14 cellular contexts compared by ENCODE assay signal in genomic region chr15:31160297-31160696, GRCh38. TPM values are rescaled to one million over a fixed set of nuclear protein-coding genes. Genes with fewer than 3 reads are reported as not detected.
A peak's percentile ranks its signal among the peaks of the same experiment; 100 is the strongest.
DNase-seq lines count a peak whose midpoint lies in the region; ATAC-seq and TF ChIP-seq lines count a peak whose summit lies in the region.
"Had no signal": no experiment of that assay in that cellular context is flagged by ENCODE, and none has a peak within 500 bp of the region (broad histone marks: within the 10 kb centered on the region; RNA-seq: fewer than 3 reads in every experiment).

No MANE protein-coding gene starts in this region.

- H3K9me2 ChIP-seq in GM23338 (ENCODE audit: insufficient read depth): no peaks in the 10 kb centered on the region

- H3K79me1 ChIP-seq in mesenchymal stem cell (replicated peaks; ENCODE audit: low read length, poor library complexity, severe bottlenecking) (no peaks in the 10 kb centered on the region), trophoblast cell (ENCODE audit: low read length) (peaks cover 34% of the 10 kb centered on the region)

- no peaks in the 10 kb centered on the region for H4K20me1 ChIP-seq in GM23338 (replicated peaks; ENCODE audit: insufficient read depth)

- H3K9me3 Mint-ChIP-seq in GM23338: peaks cover 7% of the 10 kb centered on the region; the same call in 2 of the 3 replicates
- no peaks in the 10 kb centered on the region for H3K9me3 Mint-ChIP-seq in activated CD8-positive, alpha-beta T cell treated with anti-CD3 and anti-CD28 coated beads, Interleukin-2, amount 10 ng/mL, durations not matched to agents 7 days and 5 days (ENCODE audit: insufficient read depth)
- H3K9me3 Mint-ChIP-seq: CD8-positive, alpha-beta memory T cell had no signal

- WGBS in esophagus muscularis mucosa: 80% methylated on average over 4 of the region's 7 CpGs
- WGBS in mesenchymal stem cell: 75% methylated on average over 7 of the region's 7 CpGs
- WGBS in trophoblast cell (ENCODE audit: extremely low coverage, insufficient coverage, insufficient read length): no CpG with 5 or more reads among the region's 7 CpGs

- H3K27me3 ChIP-seq in GM23338 (ENCODE audit: insufficient read depth): no peaks in the 10 kb centered on the region
- peaks cover 0 to 8% (median 0%) of the 10 kb centered on the region in 4 donors for H3K27me3 ChIP-seq in esophagus muscularis mucosa
- H3K27me3 ChIP-seq in mesenchymal stem cell (ENCODE audit: control insufficient read depth in 1 of 2, insufficient read depth in 1 of 2, low read length in 2 of 2): peaks cover 29 to 32% of the 10 kb centered on the region in 2 experiments
- H3K27me3 ChIP-seq in trophoblast cell (ENCODE audit: insufficient read depth, low read length): no peaks in the 10 kb centered on the region

- peaks cover 9% of the 10 kb centered on the region; the same call in 1 of the 3 replicates for H3K36me3 Mint-ChIP-seq in GM23338 (ENCODE audit: low read depth)
- no peaks in the 10 kb centered on the region for H3K36me3 Mint-ChIP-seq in activated CD8-positive, alpha-beta T cell treated with anti-CD3 and anti-CD28 coated beads, Interleukin-2, amount 10 ng/mL, durations not matched to agents 7 days and 5 days (ENCODE audit: low read depth)
- H3K36me3 Mint-ChIP-seq: CD8-positive, alpha-beta memory T cell had no signal

- H2AK5ac ChIP-seq in mesenchymal stem cell (ENCODE audit: low read length, severe bottlenecking) (no peak overlapping the region), trophoblast cell (ENCODE audit: low read length) (peak overlapping the region; percentile 60)

- H3K9ac ChIP-seq in mesenchymal stem cell (ENCODE audit: low read length) (no peak overlapping the region), trophoblast cell (ENCODE audit: low read length) (no peak overlapping the region)

- H3K27me3 Mint-ChIP-seq in GM23338 (ENCODE audit: insufficient read depth, low read depth, poor library complexity): peaks cover 10% of the 10 kb centered on the region
- H3K27me3 Mint-ChIP-seq in activated CD8-positive, alpha-beta T cell treated with anti-CD3 and anti-CD28 coated beads, Interleukin-2, amount 10 ng/mL, durations not matched to agents 7 days and 5 days (ENCODE audit: low read depth): peaks cover 2% of the 10 kb centered on the region

- H2AFZ ChIP-seq in GM23338 (peak overlapping the region; percentile 43; the same call in 1 of the 2 replicates), mesenchymal stem cell (ENCODE audit: low read depth, low read length) (no peak overlapping the region), trophoblast cell (ENCODE audit: insufficient read depth, low read length, poor library complexity) (peak overlapping the region; percentile 60)

- H2BK5ac ChIP-seq in mesenchymal stem cell (ENCODE audit: low read depth, low read length, poor library complexity, severe bottlenecking): no peak overlapping the region
- peak overlapping the region; percentile 58 for H2BK5ac ChIP-seq in trophoblast cell (ENCODE audit: low read depth, low read length, poor library complexity)

- no peak for TF ChIP-seq CTCF in GM23338 (conservative IDR thresholded peaks at IDR 0.05; ENCODE audit: low read depth in 2 of 2)
- TF ChIP-seq CTCF in esophagus muscularis mucosa (IDR thresholded peaks at IDR 0.05): no peak

- H3K9me3 ChIP-seq in esophagus muscularis mucosa (no peaks in the 10 kb centered on the region), mesenchymal stem cell (ENCODE audit: control insufficient read depth, low read length) (no peaks in the 10 kb centered on the region), trophoblast cell (ENCODE audit: insufficient read depth, low read depth, low read length) (peaks cover 4% of the 10 kb centered on the region)
- H3K9me3 ChIP-seq: Caco-2 had no signal

- TF ChIP-seq POLR2A in esophagus muscularis mucosa (IDR thresholded peaks at IDR 0.05; ENCODE audit: low read depth): no peak

- no peak overlapping the region for H3K4me3 ChIP-seq in GM23338
- no peak overlapping the region for H3K4me3 ChIP-seq in esophagus muscularis mucosa
- no peak overlapping the region for H3K4me3 ChIP-seq in mesenchymal stem cell (ENCODE audit: insufficient read depth in 1 of 2, low read depth in 1 of 2, low read length in 2 of 2)
- no peak overlapping the region for H3K4me3 ChIP-seq in trophoblast cell (ENCODE audit: low read depth, low read length)

- intact Hi-C loops in esophagus muscularis mucosa (cut with DNase I): no loop called here

- H3K27ac Mint-ChIP-seq in GM23338: no peak overlapping the region
- no peak overlapping the region for H3K27ac Mint-ChIP-seq in activated CD8-positive, alpha-beta T cell treated with anti-CD3 and anti-CD28 coated beads, Interleukin-2, amount 10 ng/mL, durations not matched to agents 7 days and 5 days

- H3K14ac ChIP-seq in mesenchymal stem cell (ENCODE audit: low read length in 2 of 2): no peak overlapping the region
- peak overlapping the region; percentile 74 for H3K14ac ChIP-seq in trophoblast cell (ENCODE audit: low read length)

- H3K4me2 ChIP-seq in GM23338 (no peak overlapping the region), mesenchymal stem cell (ENCODE audit: low read length, poor library complexity, severe bottlenecking) (no peak overlapping the region), trophoblast cell (ENCODE audit: low read length) (peak overlapping the region; percentile 2)

- DNase-seq in GM23338 (ENCODE audit: low spot score): no peak
- DNase-seq in esophagus muscularis mucosa (ENCODE audit: extremely low spot score): peak; percentile 64
- no peak for DNase-seq in mesenchymal stem cell
- DNase-seq in trophoblast cell: no peak
- DNase-seq in activated CD8-positive, alpha-beta T cell treated with anti-CD3 and anti-CD28 coated beads, Interleukin-2, amount 10 ng/mL, durations not matched to agents 7 days and 5 days: no peak
- DNase-seq in C1 segment of cervical spinal cord (lab: John Stamatoyannopoulos, UW): no peak
- DNase-seq in ACHN: no peak
- DNase-seq: Caco-2; CD8-positive, alpha-beta memory T cell; DND-41; GDM1 had no signal

- no peak overlapping the region for H2BK120ac ChIP-seq in mesenchymal stem cell (ENCODE audit: low read depth, low read length)
- H2BK120ac ChIP-seq in trophoblast cell (ENCODE audit: insufficient read depth, low read length, poor library complexity): peak overlapping the region; percentile 77

- no peak overlapping the region for H3K4me3 Mint-ChIP-seq in GM23338
- no peak overlapping the region for H3K4me3 Mint-ChIP-seq in activated CD8-positive, alpha-beta T cell treated with anti-CD3 and anti-CD28 coated beads, Interleukin-2, amount 10 ng/mL, durations not matched to agents 7 days and 5 days
- H3K4me3 Mint-ChIP-seq: CD8-positive, alpha-beta memory T cell had no signal

- H4K12ac ChIP-seq in trophoblast cell (ENCODE audit: low read depth, low read length): no peak overlapping the region

- H2BK15ac ChIP-seq in mesenchymal stem cell (ENCODE audit: low read depth, poor library complexity, severe bottlenecking): no peak overlapping the region

- peaks cover 6% of the 10 kb centered on the region; the same call in 1 of the 2 replicates for H3K36me3 ChIP-seq in GM23338 (ENCODE audit: insufficient read depth)
- H3K36me3 ChIP-seq in esophagus muscularis mucosa: no peaks in the 10 kb centered on the region
- H3K36me3 ChIP-seq in mesenchymal stem cell (ENCODE audit: control insufficient read depth in 1 of 2, insufficient read depth in 2 of 2, low read depth in 1 of 2, low read length in 2 of 2): no peaks in the 10 kb centered on the region
- no peaks in the 10 kb centered on the region for H3K36me3 ChIP-seq in trophoblast cell (ENCODE audit: control insufficient read depth in 1 of 2, insufficient read depth in 2 of 2, low read length in 2 of 2)

- H3K79me2 ChIP-seq in GM23338 (replicated peaks; ENCODE audit: insufficient read depth) (no peaks in the 10 kb centered on the region), trophoblast cell (ENCODE audit: control insufficient read depth, insufficient read depth, low read length, poor library complexity) (peaks cover 4% of the 10 kb centered on the region)

- ATAC-seq in GM23338: no peak
- ATAC-seq in activated CD8-positive, alpha-beta T cell treated with anti-CD3 and anti-CD28 coated beads, Interleukin-2, amount 10 ng/mL, durations not matched to agents 7 days and 5 days: no peak
- ATAC-seq: HCT116 had no signal

- POLR2A ChIA-PET in activated CD8-positive, alpha-beta T cell treated with anti-CD3 and anti-CD28 coated beads, Interleukin-2, amount 10 ng/mL, durations not matched to agents 7 days and 5 days (lab: Charles Lee): no interaction called here

- H3K4me1 Mint-ChIP-seq in GM23338: peaks cover 19% of the 10 kb centered on the region
- peaks cover 1% of the 10 kb centered on the region for H3K4me1 Mint-ChIP-seq in activated CD8-positive, alpha-beta T cell treated with anti-CD3 and anti-CD28 coated beads, Interleukin-2, amount 10 ng/mL, durations not matched to agents 7 days and 5 days (ENCODE audit: low read depth)

- TF ChIP-seq EP300 in esophagus muscularis mucosa (IDR thresholded peaks at IDR 0.05): no peak

- H3K23ac ChIP-seq in mesenchymal stem cell (ENCODE audit: low read length in 2 of 2): no peak overlapping the region
- H3K23ac ChIP-seq in trophoblast cell (ENCODE audit: low read length): no peak overlapping the region

- H3K27ac ChIP-seq in GM23338 (ENCODE audit: low read depth): no peak overlapping the region
- no peak overlapping the region for H3K27ac ChIP-seq in esophagus muscularis mucosa (replicated peaks in 1 of 4)
- no peak overlapping the region for H3K27ac ChIP-seq in mesenchymal stem cell (ENCODE audit: low read length, poor library complexity, severe bottlenecking)
- no peak overlapping the region for H3K27ac ChIP-seq in trophoblast cell (ENCODE audit: low read depth, low read length)

- H2BK12ac ChIP-seq in mesenchymal stem cell (ENCODE audit: low read length in 2 of 2) (no peak overlapping the region), trophoblast cell (ENCODE audit: low read length) (peak overlapping the region; percentile 92)

- H3K18ac ChIP-seq in mesenchymal stem cell (ENCODE audit: low read depth in 1 of 2, low read length in 2 of 2): no peak overlapping the region
- peak overlapping the region; percentile 74 for H3K18ac ChIP-seq in trophoblast cell (ENCODE audit: low read length)

- H3K4me1 ChIP-seq in GM23338 (ENCODE audit: insufficient read depth) (peaks cover 17% of the 10 kb centered on the region; the same call in 1 of the 2 replicates), esophagus muscularis mucosa (no peaks in the 10 kb centered on the region), mesenchymal stem cell (ENCODE audit: control insufficient read depth, insufficient read depth, low read depth, low read length) (peaks cover 6% of the 10 kb centered on the region), trophoblast cell (ENCODE audit: control insufficient read depth in 1 of 2, insufficient read depth in 2 of 2, low read length in 2 of 2) (peaks cover 42 to 44% of the 10 kb centered on the region in 2 experiments)

- peak overlapping the region; percentile 9 for H4K8ac ChIP-seq in mesenchymal stem cell (ENCODE audit: low read length)
- H4K8ac ChIP-seq in trophoblast cell (ENCODE audit: low read depth, low read length): peak overlapping the region; percentile 70

- no peak overlapping the region for H3K4ac ChIP-seq in mesenchymal stem cell (ENCODE audit: low read depth in 1 of 2, low read length in 2 of 2)
- no peak overlapping the region for H3K4ac ChIP-seq in trophoblast cell (ENCODE audit: low read depth, low read length)

- H3F3A ChIP-seq in GM23338 (replicated peaks; ENCODE audit: low read depth): no peaks in the 10 kb centered on the region

- in situ Hi-C loops in ACHN (cut with HindIII; ENCODE audit: low pct_ligation_motif_present, low pct_unique_long_range_greater_than_20kb, low sequenced_read_pairs): no loop called here

- H4K91ac ChIP-seq in mesenchymal stem cell (ENCODE audit: low read length) (no peak overlapping the region), trophoblast cell (ENCODE audit: low read depth, low read length) (peak overlapping the region; percentile 90)

- CTCF ChIA-PET in activated CD8-positive, alpha-beta T cell treated with anti-CD3 and anti-CD28 coated beads, Interleukin-2, amount 10 ng/mL, durations not matched to agents 7 days and 5 days (lab: Charles Lee): no interaction called here

RNA-seq across cellular contexts. Expression of gene TRPM1, which starts 58.8 kb away (rescaled TPM):
- not detected in 2 replicates for total RNA-seq in GM23338 (2014; rRNA removed; shearing (Covaris generic))
- polyA plus RNA-seq in GM23338 (2016; fragmentation: Nextera tagmentation; extraction: Ambion mirVana): 0.17 and 0.19 TPM in 2 replicates
- not detected for total RNA-seq in esophagus muscularis mucosa
- polyA plus RNA-seq in mesenchymal stem cell (2013, experiment 1 of 2): not detected
- polyA plus RNA-seq in mesenchymal stem cell (2013, experiment 2 of 2): not detected
- 0.03 and 0.04 TPM in 2 replicates for polyA plus RNA-seq in trophoblast cell (2013)
- not detected for total RNA-seq in activated CD8-positive, alpha-beta T cell treated with anti-CD3 and anti-CD28 coated beads, Interleukin-2, amount 10 ng/mL, durations not matched to agents 7 days and 5 days
- total RNA-seq: Caco-2; CD8-positive, alpha-beta memory T cell; H4 had no signal
- polyA plus RNA-seq: AG04450 had no signal
